ENCODE assay signal across 26 cellular contexts in genomic region chr17:345992-346785, GRCh38.
"Had no signal": no experiment of that assay in that cellular context is flagged by ENCODE, and none has a peak within 500 bp of the region (broad histone marks: within the 10 kb centered on the region; RNA-seq: fewer than 3 reads in every experiment).

No MANE protein-coding gene starts in this region.

- H3K4me3 ChIP-seq: ascending aorta, breast epithelium, cardiac muscle cell, colonic mucosa had no signal

- DNase-seq: activated CD4-positive, alpha-beta memory T cell treated with anti-CD3 and anti-CD28 coated beads, Interleukin-2, amount 10 ng/mL, durations not matched to agents 7 days and 5 days; activated CD4-positive, alpha-beta T cell treated with anti-CD3 and anti-CD28 coated beads for 36 hours; activated CD4-positive, alpha-beta T cell treated with anti-CD3 and anti-CD28 coated beads, Interleukin-2, amount 10 ng/mL, durations not matched to agents 24 days and 14 days; activated CD4-positive, CD25-positive, alpha-beta regulatory T cell; activated CD4-positive, CD25-positive, alpha-beta regulatory T cell treated with anti-CD3 and anti-CD28 coated beads, Interleukin-2, amount 50 U/mL, for 72 hours; activated CD8-positive, alpha-beta memory T cell treated with anti-CD3 and anti-CD28 coated beads, Interleukin-2, amount 50 U/mL, for 48 hours; activated gamma-delta T cell; activated naive CD4-positive, alpha-beta T cell; activated naive CD4-positive, alpha-beta T cell treated with anti-CD3 and anti-CD28 coated beads, Interleukin-2, amount 10 ng/mL, durations not matched to agents 7 days and 5 days; activated naive CD8-positive, alpha-beta T cell treated with anti-CD3 and anti-CD28 coated beads, Interleukin-2, amount 10 ng/mL, durations not matched to agents 7 days and 5 days; activated T-cell treated with anti-CD3 and anti-CD28 coated beads for 4 hours; activated T-cell treated with anti-CD3 and anti-CD28 coated beads, Interleukin-2, amount 50 U/mL, for 24 hours; activated T-cell treated with anti-CD3 and anti-CD28 coated beads, Interleukin-2, amount 50 U/mL, for 72 hours; central memory CD4-positive, alpha-beta T cell; cerebellar nuclear complex; colonic mucosa; effector memory CD4-positive, alpha-beta T cell; endodermal cell; foreskin fibroblast; T-helper 2 cell had no signal

- ATAC-seq: activated CD4-positive, alpha-beta T cell treated with anti-CD3 and anti-CD28 coated beads for 36 hours; activated naive CD4-positive, alpha-beta T cell treated with anti-CD3 and anti-CD28 coated beads, Interleukin-2, amount 50 U/mL, for 72 hours; activated T-cell treated with anti-CD3 and anti-CD28 coated beads, Interleukin-2, amount 50 U/mL, for 72 hours; esophagus mucosa had no signal

- H3K27me3 ChIP-seq: ascending aorta, breast epithelium, cardiac muscle cell, colonic mucosa had no signal

- FAIRE-seq: frontal cortex had no signal

- H3K4me1 ChIP-seq: ascending aorta had no signal

- H3K36me3 ChIP-seq: ascending aorta, breast epithelium, cardiac muscle cell, colonic mucosa had no signal

- H3K9me3 ChIP-seq: ascending aorta, breast epithelium, colonic mucosa had no signal

- H3K27ac ChIP-seq: ascending aorta, breast epithelium, cardiac muscle cell, colonic mucosa had no signal
